25 cellular contexts compared by ENCODE assay signal in the genomic region with DNA sequence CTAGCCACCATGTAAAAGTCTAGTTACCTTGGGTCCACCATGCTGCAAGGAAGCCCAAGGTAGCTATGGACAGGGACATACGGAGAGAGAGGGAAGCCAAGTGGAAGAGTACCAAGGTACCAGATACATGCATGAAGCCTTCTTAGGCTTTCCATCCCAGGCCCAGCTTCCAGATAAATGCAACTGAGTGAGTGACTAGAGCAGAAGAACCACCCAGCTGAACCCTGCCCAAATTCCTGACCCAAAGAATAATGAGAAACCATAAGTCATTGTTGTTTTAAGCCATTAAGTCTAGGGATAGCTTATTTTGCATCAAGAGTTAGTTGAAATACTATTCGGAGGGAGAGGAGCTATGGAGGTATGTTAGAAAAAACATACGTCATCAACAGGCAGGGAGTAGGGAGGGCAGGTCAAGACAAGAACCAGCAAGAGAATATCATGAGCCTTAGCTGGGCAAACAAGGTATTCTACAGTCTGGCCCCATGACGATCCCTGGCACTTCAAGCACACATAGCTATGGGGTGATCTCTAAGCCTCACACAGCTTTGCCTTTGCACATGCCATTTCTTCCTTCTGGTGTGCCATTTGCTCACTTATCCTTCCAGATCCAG. TPM values are rescaled to one million over a fixed set of nuclear protein-coding genes. Genes with fewer than 3 reads are reported as not detected.
DNase-seq lines count a peak whose midpoint lies in the region; ATAC-seq and TF ChIP-seq lines count a peak whose summit lies in the region.
"Had no signal": no experiment of that assay in that cellular context is flagged by ENCODE, and none has a peak within 500 bp of the region (broad histone marks: within the 10 kb centered on the region; RNA-seq: fewer than 3 reads in every experiment).

No MANE protein-coding gene starts in this region.

- H3K4me1 ChIP-seq in right atrium auricular region: peaks cover 0 to 42% of the 10 kb centered on the region in 2 donors
- H3K4me1 ChIP-seq in HEK293 (ENCODE audit: control insufficient read depth, insufficient read depth, low read length): no peaks in the 10 kb centered on the region
- peaks cover 28% of the 10 kb centered on the region for H3K4me1 ChIP-seq in foreskin keratinocyte
- H3K4me1 ChIP-seq: BE2C had no signal

- POLR2A ChIA-PET in HEK293 (lab: Yijun Ruan, JAX): no interaction called here

- DNase-seq in right atrium auricular region (ENCODE audit: low spot score) (peak; percentile 26), Right ventricle myocardium superior (no peak), epithelial cell of esophagus (ENCODE audit: low read depth) (peak; percentile 95), foreskin keratinocyte (peak; percentile 75 to 88), substantia nigra (lab: John Stamatoyannopoulos, UW) (no peak)
- DNase-seq: 8988T; ACHN; AML-193; BE2C; Calu3; CD4-positive, alpha-beta T cell; COR-L47; DMS53; DMS79 treated with DMSO at 0.1 percent for 48 hours; GF-D8; H7; HCEC 1CT had no signal

- H3K27ac ChIP-seq in right atrium auricular region (no peak overlapping the region), HEK293 (ENCODE audit: extremely low read depth, low read depth, low read length) (no peak overlapping the region), foreskin keratinocyte (peak overlapping the region; percentile 33), substantia nigra (ENCODE audit: low read depth, low read length, poor library complexity, severe bottlenecking) (no peak overlapping the region)
- H3K27ac ChIP-seq: A549; BLaER1 treated with 17β-estradiol and CSF1 and Interleukin-3, amounts not matched to agents 10 nM and 100 nM had no signal

- H3K36me3 ChIP-seq in right atrium auricular region: no peaks in the 10 kb centered on the region
- no peaks in the 10 kb centered on the region for H3K36me3 ChIP-seq in HEK293 (ENCODE audit: control insufficient read depth in 2 of 2, insufficient read depth in 1 of 2, low read length in 2 of 2)
- H3K36me3 ChIP-seq: BE2C; BLaER1 treated with 17β-estradiol and CSF1 and Interleukin-3, amounts not matched to agents 10 nM and 100 nM had no signal

- peaks cover 0 to 13% of the 10 kb centered on the region in 2 donors for H3K9me3 ChIP-seq in right atrium auricular region
- no peaks in the 10 kb centered on the region for H3K9me3 ChIP-seq in HEK293 (ENCODE audit: control insufficient read depth, insufficient read depth, low read depth, low read length)
- H3K9me3 ChIP-seq: BE2C had no signal

- CTCF ChIA-PET in HEK293 (lab: Yijun Ruan, JAX): interaction anchor here (0.6 to 6.2 kb wide), 2 partner anchors 22 to 73 kb away, joined by 3 to 68 read pairs; no protein-coding TSS in a partner anchor

- ATAC-seq in Right ventricle myocardium superior (ENCODE audit: poor library complexity): no peak
- ATAC-seq in foreskin keratinocyte: peak; percentile 69
- no peak for ATAC-seq in HG02840 (IDR thresholded peaks at IDR 0.05; ENCODE audit: low FRiP score, unreplicated experiment)
- ATAC-seq: A549 had no signal

- intact Hi-C loops in Right ventricle myocardium superior (cut with DNase I): no loop called here

- H3K27me3 ChIP-seq in right atrium auricular region: no peaks in the 10 kb centered on the region
- H3K27me3 ChIP-seq in foreskin keratinocyte: no peaks in the 10 kb centered on the region
- H3K27me3 ChIP-seq: BE2C; BLaER1 treated with 17β-estradiol and CSF1 and Interleukin-3, amounts not matched to agents 10 nM and 100 nM had no signal

- no peak for TF ChIP-seq CTCF in right atrium auricular region (IDR thresholded peaks at IDR 0.05)
- no peak for TF ChIP-seq CTCF in HEK293 (tag by site-specific recombination; IDR thresholded peaks at IDR 0.05)
- no peak for TF ChIP-seq CTCF in epithelial cell of esophagus (IDR thresholded peaks at IDR 0.05; ENCODE audit: insufficient read depth, low read depth, low read length, missing control alignments)
- TF ChIP-seq CTCF in foreskin keratinocyte (conservative IDR thresholded peaks at IDR 0.05): no peak

- H3K4me3 ChIP-seq in right atrium auricular region: no peak overlapping the region
- no peak overlapping the region for H3K4me3 ChIP-seq in HEK293 (ENCODE audit: low read depth, low read length)
- no peak overlapping the region for H3K4me3 ChIP-seq in epithelial cell of esophagus (ENCODE audit: low read length)
- H3K4me3 ChIP-seq: A549; BLaER1 treated with 17β-estradiol and CSF1 and Interleukin-3, amounts not matched to agents 10 nM and 100 nM had no signal

TF ChIP-seq in HEK293, 187 proteins besides CTCF, POLR2A, EP300 and RAD21:
- peak; percentile 65 for TF ChIP-seq SETDB1 (IDR thresholded peaks at IDR 0.05; ENCODE audit: insufficient read length, low read length)
- TF ChIP-seq, protein P1, sequence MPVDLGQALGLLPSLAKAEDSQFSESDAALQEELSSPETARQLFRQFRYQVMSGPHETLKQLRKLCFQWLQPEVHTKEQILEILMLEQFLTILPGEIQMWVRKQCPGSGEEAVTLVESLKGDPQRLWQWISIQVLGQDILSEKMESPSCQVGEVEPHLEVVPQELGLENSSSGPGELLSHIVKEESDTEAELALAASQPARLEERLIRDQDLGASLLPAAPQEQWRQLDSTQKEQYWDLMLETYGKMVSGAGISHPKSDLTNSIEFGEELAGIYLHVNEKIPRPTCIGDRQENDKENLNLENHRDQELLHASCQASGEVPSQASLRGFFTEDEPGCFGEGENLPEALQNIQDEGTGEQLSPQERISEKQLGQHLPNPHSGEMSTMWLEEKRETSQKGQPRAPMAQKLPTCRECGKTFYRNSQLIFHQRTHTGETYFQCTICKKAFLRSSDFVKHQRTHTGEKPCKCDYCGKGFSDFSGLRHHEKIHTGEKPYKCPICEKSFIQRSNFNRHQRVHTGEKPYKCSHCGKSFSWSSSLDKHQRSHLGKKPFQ (tag by site-specific recombination; IDR thresholded peaks at IDR 0.05): no peak

RNA-seq across cellular contexts. Expression of a gene that starts 36.5 kb away (rescaled TPM):
- total RNA-seq in right atrium auricular region: 10 to 100 TPM in 1 of 2 donors, 1 to 10 TPM in 1; 6.3 to 13.6 TPM
- 15.4 TPM for total RNA-seq in Right ventricle myocardium superior
- not detected in 2 replicates for total RNA-seq in foreskin keratinocyte
- not detected in 2 replicates for polyA plus RNA-seq in foreskin keratinocyte
- total RNA-seq: Calu3; CD4-positive, alpha-beta T cell; Daoy; G401; H1 had no signal
- polyA plus RNA-seq: CD14-positive monocyte had no signal

RNA-seq across cellular contexts. Expression of a gene that starts 51.2 kb away (rescaled TPM):
- total RNA-seq in right atrium auricular region (10 to 100 TPM; 26.8 to 52.5 TPM), Right ventricle myocardium superior (39.7 TPM), foreskin keratinocyte (136 and 146 TPM in 2 replicates)
- 135 and 154 TPM in 2 replicates for polyA plus RNA-seq in foreskin keratinocyte

Comparison
In these comparisons a context has a peak if more than half of its experiments do, and no peak if none do; other contexts are left out.
1. DNase-seq: peak in right atrium auricular region (single experiment), epithelial cell of esophagus (single experiment) and foreskin keratinocyte (2 of 2); none in Right ventricle myocardium superior (single experiment) and substantia nigra (0 of 49).